In genomic region chr11:115287266-115287665, GRCh38 we compare ENCODE assay signal across 16 cellular contexts.
"Had no signal": no experiment of that assay in that cellular context is flagged by ENCODE, and none has a peak within 500 bp of the region (broad histone marks: within the 10 kb centered on the region; RNA-seq: fewer than 3 reads in every experiment).

No MANE protein-coding gene starts in this region.

- H3K4me1 ChIP-seq: gastrocnemius medialis, pancreas had no signal

- H3K27me3 ChIP-seq: gastrocnemius medialis, hepatocyte, neural progenitor cell, pancreas, upper lobe of left lung had no signal

- ATAC-seq: activated CD8-positive, alpha-beta T cell treated with anti-CD3 and anti-CD28 coated beads, Interleukin-2, amount 10 ng/mL, durations not matched to agents 7 days and 5 days; gastrocnemius medialis; left ventricle myocardium superior; WTC11 had no signal

- H3K27ac ChIP-seq: epithelial cell of prostate, gastrocnemius medialis, hepatocyte, neural progenitor cell, pancreas, upper lobe of left lung had no signal

- H3K9ac ChIP-seq: neural progenitor cell had no signal

- H3K9me3 ChIP-seq: gastrocnemius medialis, pancreas, upper lobe of left lung had no signal

- DNase-seq: activated CD4-positive, alpha-beta T cell treated with anti-CD3 and anti-CD28 coated beads for 48 hours; activated CD8-positive, alpha-beta memory T cell treated with anti-CD3 and anti-CD28 coated beads, Interleukin-2, amount 50 U/mL, for 48 hours; activated CD8-positive, alpha-beta T cell treated with anti-CD3 and anti-CD28 coated beads, Interleukin-2, amount 10 ng/mL, durations not matched to agents 7 days and 5 days; activated naive CD4-positive, alpha-beta T cell treated with anti-CD3 and anti-CD28 coated beads, Interleukin-2, amount 10 ng/mL, durations not matched to agents 7 days and 5 days; effector memory CD4-positive, alpha-beta T cell; gastrocnemius medialis; kidney; left ventricle myocardium superior; pancreas; stimulated activated CD4-positive, alpha-beta T cell treated with anti-CD3 and anti-CD28 coated beads, Interleukin-2, amount 100 ng/mL, for 48 hours; stimulated activated naive CD4-positive, alpha-beta T cell treated with Interleukin-2 at 50 U/mL for 16 hours; upper lobe of left lung had no signal

- H3K36me3 ChIP-seq: gastrocnemius medialis, neural progenitor cell, pancreas, upper lobe of left lung had no signal

- H3K4me3 ChIP-seq: gastrocnemius medialis, hepatocyte, neural progenitor cell, pancreas, upper lobe of left lung had no signal
